19 cellular contexts compared by ENCODE assay signal in the genomic region with DNA sequence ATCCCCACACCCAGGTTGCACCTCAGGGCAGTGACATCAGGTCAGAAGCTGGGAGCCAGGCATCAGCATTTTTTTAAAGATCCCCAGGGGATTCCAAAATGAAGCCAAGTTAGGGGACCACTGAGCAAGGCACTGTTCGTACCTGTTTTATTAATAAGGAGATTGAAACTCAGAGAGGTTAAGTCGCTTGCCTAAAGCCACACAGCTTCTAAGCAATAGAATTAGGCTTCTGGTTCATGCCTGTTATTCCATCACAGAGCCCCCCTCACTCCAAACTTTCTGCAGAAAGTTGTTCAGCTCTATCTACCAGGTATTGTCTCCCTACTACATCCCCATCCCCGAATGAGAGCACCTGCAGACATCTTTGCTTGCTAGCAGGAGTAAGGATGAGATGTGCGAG.
"Had no signal": no experiment of that assay in that cellular context is flagged by ENCODE, and none has a peak within 500 bp of the region (broad histone marks: within the 10 kb centered on the region; RNA-seq: fewer than 3 reads in every experiment).

No MANE protein-coding gene starts in this region.

- H3K4me3 ChIP-seq: upper lobe of left lung had no signal

- H3K4me3 Mint-ChIP-seq: activated T-helper 17 cell treated with anti-CD3 and anti-CD28 coated beads, Interleukin-2, amount 50 U/mL, for 72 hours; central memory CD8-positive, alpha-beta T cell; memory B cell; neural crest cell had no signal

- H3K9me3 Mint-ChIP-seq: activated naive CD4-positive, alpha-beta T cell treated with anti-CD3 and anti-CD28 coated beads, Interleukin-2, amount 50 U/mL, for 72 hours; activated T-helper 17 cell treated with anti-CD3 and anti-CD28 coated beads, Interleukin-2, amount 50 U/mL, for 72 hours; central memory CD8-positive, alpha-beta T cell; memory B cell; neural crest cell had no signal

- H3K27ac ChIP-seq: brain microvascular endothelial cell, upper lobe of left lung had no signal

- ATAC-seq: activated naive CD4-positive, alpha-beta T cell treated with anti-CD3 and anti-CD28 coated beads, Interleukin-2, amount 50 U/mL, for 72 hours; activated T-helper 17 cell treated with anti-CD3 and anti-CD28 coated beads, Interleukin-2, amount 50 U/mL, for 72 hours; esophagus mucosa; stimulated activated naive CD8-positive, alpha-beta T cell treated with anti-CD3 and anti-CD28 coated beads, Interleukin-15, Interleukin-2, amounts not matched to agents 100 U/mL and 50 U/mL, for 24 hours had no signal

- H3K36me3 ChIP-seq: brain microvascular endothelial cell, upper lobe of left lung had no signal

- H3K4me1 Mint-ChIP-seq: activated T-helper 17 cell treated with anti-CD3 and anti-CD28 coated beads, Interleukin-2, amount 50 U/mL, for 72 hours; central memory CD8-positive, alpha-beta T cell had no signal

- H3K27me3 ChIP-seq: brain microvascular endothelial cell, upper lobe of left lung had no signal

- DNase-seq: activated CD4-positive, alpha-beta T cell treated with anti-CD3 and anti-CD28 coated beads for 1 hour; activated T-cell treated with anti-CD3 and anti-CD28 coated beads, Interleukin-2, amount 50 U/mL, for 1 hour; aorta; brain microvascular endothelial cell; effector memory CD4-positive, alpha-beta T cell; foreskin melanocyte; hippocampal formation; occipital lobe; retina; stimulated activated CD4-positive, alpha-beta T cell treated with anti-CD3 and anti-CD28 coated beads, Interleukin-4, amount 100 ng/mL, for 24 hours; stimulated activated naive CD8-positive, alpha-beta T cell treated with anti-CD3 and anti-CD28 coated beads, Interleukin-15, Interleukin-2, amounts not matched to agents 100 U/mL and 50 U/mL, for 24 hours; T-helper 1 cell; upper lobe of left lung had no signal

- H3K27ac Mint-ChIP-seq: activated naive CD4-positive, alpha-beta T cell treated with anti-CD3 and anti-CD28 coated beads, Interleukin-2, amount 50 U/mL, for 72 hours; activated T-helper 17 cell treated with anti-CD3 and anti-CD28 coated beads, Interleukin-2, amount 50 U/mL, for 72 hours; memory B cell had no signal

- H3K9me3 ChIP-seq: upper lobe of left lung had no signal

- H3K36me3 Mint-ChIP-seq: activated naive CD4-positive, alpha-beta T cell treated with anti-CD3 and anti-CD28 coated beads, Interleukin-2, amount 50 U/mL, for 72 hours; memory B cell had no signal
